20 cellular contexts compared by ENCODE assay signal in the genomic region with DNA sequence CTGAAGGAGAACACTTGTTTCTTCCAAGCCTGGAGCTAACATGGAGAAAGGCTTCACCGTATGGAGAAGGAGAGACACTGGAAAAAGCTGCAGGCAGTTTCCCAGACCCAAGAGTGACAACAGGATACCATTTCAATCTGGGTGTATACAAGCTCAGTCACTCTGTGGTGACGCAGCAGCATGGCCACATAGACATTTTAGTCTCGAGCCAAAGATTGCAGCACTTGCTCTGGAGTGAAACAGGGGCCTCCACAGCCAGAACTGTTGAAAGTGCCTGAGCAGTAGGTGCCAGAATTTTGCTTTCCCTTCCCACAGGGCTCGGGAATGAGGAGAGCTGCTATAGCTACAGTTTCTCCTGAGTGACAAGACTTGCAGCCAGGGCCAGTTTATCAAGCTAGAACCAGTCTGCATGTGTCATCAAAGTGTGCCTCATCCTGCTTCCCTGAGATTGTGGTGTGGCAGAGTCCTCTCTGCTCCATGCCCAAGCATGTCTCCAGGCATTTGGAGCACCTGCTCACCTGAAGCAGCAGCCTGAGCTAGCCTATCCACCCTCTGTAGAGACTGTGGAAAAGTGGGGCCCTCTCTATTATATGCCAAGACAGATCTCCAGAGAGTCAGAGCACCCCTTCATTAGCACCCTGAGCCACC.
DNase-seq lines count a peak whose midpoint lies in the region; ATAC-seq and TF ChIP-seq lines count a peak whose summit lies in the region.
"Had no signal": no experiment of that assay in that cellular context is flagged by ENCODE, and none has a peak within 500 bp of the region (broad histone marks: within the 10 kb centered on the region; RNA-seq: fewer than 3 reads in every experiment).

No MANE protein-coding gene starts in this region.

- TF ChIP-seq POLR2A in breast epithelium (IDR thresholded peaks at IDR 0.05): no peak

- H3K27ac ChIP-seq in breast epithelium (no peak overlapping the region), PC-9 (no peak overlapping the region), upper lobe of right lung (no peak overlapping the region), A673 (ENCODE audit: low read depth, low read length, poor library complexity, severe bottlenecking) (no peak overlapping the region)
- H3K27ac ChIP-seq: BLaER1 had no signal

- H3K4me3 Mint-ChIP-seq in MCF 10A (ENCODE audit: unreplicated experiment): no peak overlapping the region
- H3K4me3 Mint-ChIP-seq: CD8-positive, alpha-beta T cell had no signal

- H3K36me3 Mint-ChIP-seq in MCF 10A (ENCODE audit: insufficient read depth, unreplicated experiment): no peaks in the 10 kb centered on the region
- H3K36me3 Mint-ChIP-seq: CD8-positive, alpha-beta T cell had no signal

- H3K27me3 ChIP-seq in breast epithelium (no peaks in the 10 kb centered on the region), PC-9 (ENCODE audit: insufficient read depth, low read depth) (no peaks in the 10 kb centered on the region), upper lobe of right lung (no peaks in the 10 kb centered on the region), A673 (replicated peaks; ENCODE audit: insufficient read depth, low read depth, low read length, poor library complexity) (no peaks in the 10 kb centered on the region)
- H3K27me3 ChIP-seq: BLaER1 had no signal

- DNase-seq in MCF 10A (ENCODE audit: unreplicated experiment) (peak; percentile 31), breast epithelium (ENCODE audit: low spot score in 2 of 2) (no peak), PC-9 (no peak), epithelial cell of esophagus (ENCODE audit: low read depth) (peak; percentile 96), upper lobe of right lung (no peak), GM19240 (ENCODE audit: insufficient read length, low spot score) (no peak), A673 (ENCODE audit: low spot score) (no peak)
- DNase-seq: 8988T; CD8-positive, alpha-beta T cell; DMS79 treated with DMSO at 0.1 percent for 48 hours; MM.1S; NCI-H1092 treated with DMSO at 0.1 percent for 48 hours; NCI-H2081 treated with DMSO at 0.1 percent for 48 hours; NCI-H510A; NCI-H82; SHP77 treated with DMSO at 0.1 percent for 48 hours had no signal

- H3K4me3 ChIP-seq in breast epithelium: no peak overlapping the region
- H3K4me3 ChIP-seq in PC-9: no peak overlapping the region
- H3K4me3 ChIP-seq in epithelial cell of esophagus (ENCODE audit: low read length): peak overlapping the region; percentile 17
- no peak overlapping the region for H3K4me3 ChIP-seq in upper lobe of right lung
- H3K4me3 ChIP-seq in A673 (ENCODE audit: low read depth, low read length, poor library complexity, severe bottlenecking): no peak overlapping the region
- H3K4me3 ChIP-seq: BLaER1 had no signal

- 0 out of 2 replicates have a peak overlapping the region, but pooled peaks have one; percentile 43 for H2AFZ ChIP-seq in PC-9

- H3K9me2 ChIP-seq in PC-9 (ENCODE audit: insufficient read depth): no peaks in the 10 kb centered on the region

- TF ChIP-seq CTCF in MCF 10A (IDR thresholded peaks at IDR 0.05; ENCODE audit: unreplicated experiment): no peak
- no peak for TF ChIP-seq CTCF in breast epithelium (IDR thresholded peaks at IDR 0.05)
- TF ChIP-seq CTCF in PC-9 (conservative IDR thresholded peaks at IDR 0.05): no peak
- TF ChIP-seq CTCF in epithelial cell of esophagus (IDR thresholded peaks at IDR 0.05; ENCODE audit: insufficient read depth, low read depth, low read length, missing control alignments): no peak
- TF ChIP-seq CTCF in upper lobe of right lung (IDR thresholded peaks at IDR 0.05): no peak
- no peak for TF ChIP-seq CTCF in A673 (conservative IDR thresholded peaks at IDR 0.05; ENCODE audit: low read depth, low read length)

- intact Hi-C loops in MCF 10A (cut with micrococcal nuclease): no loop called here
- intact Hi-C loops in breast epithelium (cut with DNase I; ENCODE audit: low total_unique reads): no loop called here
- intact Hi-C loops in PC-9 (cut with micrococcal nuclease; ENCODE audit: unreplicated experiment): no loop called here
- intact Hi-C loops in upper lobe of right lung (cut with DNase I): no loop called here
- intact Hi-C loops in A673 (cut with micrococcal nuclease; ENCODE audit: unreplicated experiment): no loop called here

- no peaks in the 10 kb centered on the region for H3K79me2 ChIP-seq in PC-9 (ENCODE audit: low read depth)

- no peaks in the 10 kb centered on the region for H3K9me3 Mint-ChIP-seq in MCF 10A (ENCODE audit: unreplicated experiment)

- CTCF ChIA-PET in MCF 10A (lab: Yijun Ruan, JAX) (no interaction called here), PC-9 (lab: Charles Lee) (no interaction called here), A673 (lab: Charles Lee) (no interaction called here)

- H3K4me1 ChIP-seq in breast epithelium (no peaks in the 10 kb centered on the region), PC-9 (replicated peaks; ENCODE audit: insufficient read depth) (no peaks in the 10 kb centered on the region), upper lobe of right lung (no peaks in the 10 kb centered on the region), A673 (ENCODE audit: insufficient read depth, low read length, poor library complexity, severe bottlenecking) (no peaks in the 10 kb centered on the region)
- H3K4me1 ChIP-seq: BLaER1 had no signal

- H3K4me2 ChIP-seq in PC-9: 0 out of 2 replicates have a peak overlapping the region, but pooled peaks have one; percentile 7
- H3K4me2 ChIP-seq: BLaER1 had no signal

- peaks cover 20% of the 10 kb centered on the region for H3K27me3 Mint-ChIP-seq in MCF 10A (ENCODE audit: insufficient read depth, unreplicated experiment)

- BruUV-seq in MCF 10A (replicated peaks; lab: Mats Ljungman, UMichigan) (no TSS peak), PC-9 (replicated peaks; lab: Mats Ljungman, UMichigan) (no TSS peak), A673 (replicated peaks; lab: Mats Ljungman, UMichigan) (no TSS peak)

- H3K9me3 ChIP-seq in breast epithelium: no peaks in the 10 kb centered on the region
- H3K9me3 ChIP-seq in PC-9 (ENCODE audit: insufficient read depth, low read depth): no peaks in the 10 kb centered on the region
- no peaks in the 10 kb centered on the region for H3K9me3 ChIP-seq in upper lobe of right lung
- no peaks in the 10 kb centered on the region for H3K9me3 ChIP-seq in A673 (ENCODE audit: low read depth, low read length, poor library complexity, severe bottlenecking)
- H3K9me3 ChIP-seq: BLaER1 had no signal

- H3K4me1 Mint-ChIP-seq in MCF 10A (ENCODE audit: insufficient read depth, unreplicated experiment): no peaks in the 10 kb centered on the region

- no peak overlapping the region for H3K27ac Mint-ChIP-seq in MCF 10A (ENCODE audit: low read depth, unreplicated experiment)
- H3K27ac Mint-ChIP-seq: CD8-positive, alpha-beta T cell had no signal

- no peaks in the 10 kb centered on the region for H3F3A ChIP-seq in PC-9 (ENCODE audit: insufficient read depth, low read depth)

- ATAC-seq in upper lobe of right lung: peak; percentile 27
- ATAC-seq in GM18870 (IDR thresholded peaks at IDR 0.05; ENCODE audit: unreplicated experiment): no peak
- ATAC-seq: CD8-positive, alpha-beta T cell; Panc1; SK-N-SH treated with all-trans-retinoic acid at 6 μM for 48 hours had no signal

- no peaks in the 10 kb centered on the region for H3K36me3 ChIP-seq in breast epithelium
- no peaks in the 10 kb centered on the region for H3K36me3 ChIP-seq in PC-9 (ENCODE audit: low read depth)
- no peaks in the 10 kb centered on the region for H3K36me3 ChIP-seq in upper lobe of right lung
- no peaks in the 10 kb centered on the region for H3K36me3 ChIP-seq in A673 (ENCODE audit: insufficient read depth, low read length, poor library complexity, severe bottlenecking)
- H3K36me3 ChIP-seq: BLaER1 had no signal

- no peaks in the 10 kb centered on the region for H4K20me1 ChIP-seq in PC-9 (ENCODE audit: insufficient read depth)
- H4K20me1 ChIP-seq: BLaER1 had no signal

- POLR2A ChIA-PET in MCF 10A (lab: Yijun Ruan, JAX) (interaction anchor here (0.5 kb wide), 1 partner anchor 9 kb away, joined by 3 read pairs; no protein-coding TSS in a partner anchor), PC-9 (lab: Charles Lee; ENCODE audit: unreplicated experiment) (no interaction called here), A673 (lab: Charles Lee; ENCODE audit: low non-redundant PET) (no interaction called here)

Comparison
In these comparisons a context has a peak if more than half of its experiments do, and no peak if none do; other contexts are left out.
1. DNase-seq: peak in MCF 10A (single experiment) and epithelial cell of esophagus (single experiment); none in breast epithelium (0 of 2), PC-9 (0 of 2), upper lobe of right lung (single experiment), GM19240 (single experiment) and A673 (single experiment).